Comparison of ENCODE assay signal across 8 cellular contexts in genomic region chr3:150411106-150411460, GRCh38. TPM values are rescaled to one million over a fixed set of nuclear protein-coding genes. Genes with fewer than 3 reads are reported as not detected.
DNase-seq lines count a peak whose midpoint lies in the region; ATAC-seq and TF ChIP-seq lines count a peak whose summit lies in the region.

No MANE protein-coding gene starts in this region.

- no peak overlapping the region for H2AFZ ChIP-seq in mammary epithelial cell (ENCODE audit: low read depth, low read length)

- no peaks in the 10 kb centered on the region for H3K9me3 ChIP-seq in HUES48 (ENCODE audit: control insufficient read depth, insufficient read depth, low read length)
- no peaks in the 10 kb centered on the region for H3K9me3 ChIP-seq in mammary epithelial cell (replicated peaks; ENCODE audit: insufficient read depth, low read length)
- H3K9me3 ChIP-seq in mucosa of stomach (ENCODE audit: control insufficient read depth, low read length) = no peaks in the 10 kb centered on the region

- TF ChIP-seq CTCF in AG04449 (IDR thresholded peaks at IDR 0.05; ENCODE audit: insufficient read depth, low read length, missing control alignments) (no peak), mammary epithelial cell (conservative IDR thresholded peaks at IDR 0.05 in 1 of 2, IDR thresholded peaks at IDR 0.05 in 1 of 2; ENCODE audit: extremely low read depth in 1 of 2, insufficient read depth in 1 of 2, low read depth in 1 of 2, low read length in 2 of 2) (no peak)

- H3K36me3 ChIP-seq in HUES48 (ENCODE audit: control insufficient read depth, insufficient read depth, low read length) = peaks cover 13% of the 10 kb centered on the region; the same call in 1 of the 2 replicates
- peaks cover 12% of the 10 kb centered on the region for H3K36me3 ChIP-seq in mammary epithelial cell (ENCODE audit: insufficient read depth, low read length)
- no peaks in the 10 kb centered on the region for H3K36me3 ChIP-seq in mucosa of stomach (ENCODE audit: control insufficient read depth, insufficient read depth, low read length)

- no peak for DNase-seq in AG04449 (ENCODE audit: low read depth, low spot score)
- DNase-seq in mammary epithelial cell = no peak
- no peak for DNase-seq in HCEC 1CT

- peaks cover 40% of the 10 kb centered on the region for H3K4me1 ChIP-seq in HUES48 (ENCODE audit: control insufficient read depth, insufficient read depth, low read length)
- H3K4me1 ChIP-seq in mammary epithelial cell (ENCODE audit: insufficient read depth, low read length) = peaks cover 15% of the 10 kb centered on the region
- peaks cover 7% of the 10 kb centered on the region for H3K4me1 ChIP-seq in mucosa of stomach (ENCODE audit: control insufficient read depth, insufficient read depth, low read length)

- peaks cover 86% of the 10 kb centered on the region for H3K79me2 ChIP-seq in mammary epithelial cell (ENCODE audit: insufficient read depth, low read length)

- no TSS peak for BruUV-seq in mammary epithelial cell (replicated peaks; lab: Mats Ljungman, UMichigan)

- H3K27ac ChIP-seq in HUES48 (ENCODE audit: low read depth, low read length) (no peak overlapping the region), mammary epithelial cell (ENCODE audit: insufficient read depth, low read depth, low read length) (peak overlapping the region; percentile 85)

- peak overlapping the region; percentile 97 for H3K4me3 ChIP-seq in AG04449 (ENCODE audit: low read depth, low read length)
- H3K4me3 ChIP-seq in HUES48 (ENCODE audit: low read depth, low read length) = peak overlapping the region; percentile 93
- peak overlapping the region; percentile 73 to 93 (median 81) for H3K4me3 ChIP-seq in mammary epithelial cell (replicated peaks in 1 of 3; ENCODE audit: insufficient read depth in 1 of 3, low read depth in 2 of 3, low read length in 3 of 3)
- peak overlapping the region; percentile 95 for H3K4me3 ChIP-seq in mucosa of stomach (ENCODE audit: low read length)

- 5% methylated on average over 5 of the region's 5 CpGs for WGBS in mammary epithelial cell (ENCODE audit: low coverage, missing lambda C conversion rate)

- dilution Hi-C loops in mammary epithelial cell (cut with HindIII; ENCODE audit: low sequenced_read_pairs) = no loop called here

- no peaks in the 10 kb centered on the region for H3K27me3 ChIP-seq in HUES48 (ENCODE audit: control insufficient read depth, insufficient read depth, low read length)
- H3K27me3 ChIP-seq in mammary epithelial cell (ENCODE audit: insufficient read depth, low read length) = no peaks in the 10 kb centered on the region
- no peaks in the 10 kb centered on the region for H3K27me3 ChIP-seq in mucosa of stomach (ENCODE audit: control insufficient read depth, insufficient read depth, low read length)

- in situ Hi-C loops in mammary epithelial cell (cut with MboI; ENCODE audit: low sequenced_read_pairs in 2 of 2) = loop anchor here (10.0 kb wide), 1 partner anchor 84 kb away; no protein-coding TSS in a partner anchor

- peak overlapping the region; percentile 86 for H3K4me2 ChIP-seq in mammary epithelial cell (ENCODE audit: insufficient read depth, low read depth, low read length)

- H3K9ac ChIP-seq in HUES48 (ENCODE audit: low read depth, low read length) (0 out of 2 replicates have a peak overlapping the region, but pooled peaks have one; percentile 0), mammary epithelial cell (ENCODE audit: insufficient read depth, low read length) (peak overlapping the region; percentile 94), mucosa of stomach (ENCODE audit: low read length) (peak overlapping the region; percentile 97)

- CTCF ChIA-PET in AG04449 (lab: Yijun Ruan, JAX) (interaction anchor here (0.9 to 2.2 kb wide), 8 partner anchors 11 to 475 kb away, joined by 3 to 17 read pairs (median 4); no protein-coding TSS in a partner anchor), mammary epithelial cell (lab: Charles Lee; ENCODE audit: low non-redundant PET) (no interaction called here)

- peaks cover 20% of the 10 kb centered on the region for H4K20me1 ChIP-seq in mammary epithelial cell (ENCODE audit: insufficient read depth, low read length)

- no peak for ATAC-seq in GM18907 (IDR thresholded peaks at IDR 0.05; ENCODE audit: unreplicated experiment)
- no peak for ATAC-seq in GM18505 (IDR thresholded peaks at IDR 0.05; ENCODE audit: unreplicated experiment)
- ATAC-seq in HG03139 (IDR thresholded peaks at IDR 0.05; ENCODE audit: unreplicated experiment) = no peak

- intact Hi-C loops in mammary epithelial cell (cut with micrococcal nuclease) = loop anchor here (1.0 to 5.0 kb wide), 2 partner anchors 58 to 444 kb away; no protein-coding TSS in a partner anchor

- no peak for TF ChIP-seq POLR2A in GM18505 (IDR thresholded peaks at IDR 0.05; ENCODE audit: borderline replicate concordance, extremely low read depth, insufficient read depth, insufficient read length)

- POLR2A ChIA-PET in AG04449 (lab: Yijun Ruan, JAX) = no interaction called here

RNA-seq across cellular contexts. Expression of gene TSC22D2, which starts 3.0 kb away (rescaled TPM):
- total RNA-seq in mammary epithelial cell = 10 to 100 TPM; 16.3 to 38.8 TPM
- 8.3 TPM for polyA plus RNA-seq in mammary epithelial cell
- polyA minus RNA-seq in mammary epithelial cell = 34.7 TPM

Comparison
In these comparisons a context has a peak if more than half of its experiments do, and no peak if none do; other contexts are left out.
1. H3K9ac ChIP-seq: peak in every context shown above with its lines; median percentile 97 in mucosa of stomach; 94 in mammary epithelial cell; 0 in HUES48.